16 cellular contexts compared by ENCODE assay signal in genomic region chr4:99219479-99219878, GRCh38. TPM values are rescaled to one million over a fixed set of nuclear protein-coding genes. Genes with fewer than 3 reads are reported as not detected.
A peak's percentile ranks its signal among the peaks of the same experiment; 100 is the strongest.
DNase-seq lines count a peak whose midpoint lies in the region; ATAC-seq, FAIRE-seq and TF ChIP-seq lines count a peak whose summit lies in the region.
"Had no signal": no experiment of that assay in that cellular context is flagged by ENCODE, and none has a peak within 500 bp of the region (broad histone marks: within the 10 kb centered on the region; RNA-seq: fewer than 3 reads in every experiment).

No MANE protein-coding gene starts in this region.

- H2BK15ac ChIP-seq in mesenchymal stem cell (ENCODE audit: low read depth, poor library complexity, severe bottlenecking) = no peak overlapping the region

- H2BK120ac ChIP-seq in mesenchymal stem cell (ENCODE audit: low read depth, low read length) = no peak overlapping the region

- no peak overlapping the region for H3K9ac ChIP-seq in mesenchymal stem cell (ENCODE audit: low read length)
- no peak overlapping the region for H3K9ac ChIP-seq in kidney (ENCODE audit: low read length in 2 of 2)
- H3K9ac ChIP-seq: BLaER1 had no signal

- H3K4me1 ChIP-seq in mesenchymal stem cell (ENCODE audit: control insufficient read depth, insufficient read depth, low read depth, low read length) (no peaks in the 10 kb centered on the region), kidney (ENCODE audit: control insufficient read depth in 1 of 2, insufficient read depth in 1 of 2, low read depth in 1 of 2, low read length in 2 of 2) (no peaks in the 10 kb centered on the region)
- H3K4me1 ChIP-seq: BLaER1 had no signal

- H3K27ac ChIP-seq in mesenchymal stem cell (ENCODE audit: low read length, poor library complexity, severe bottlenecking) = peak overlapping the region; percentile 32
- no peak overlapping the region for H3K27ac ChIP-seq in kidney (ENCODE audit: low read depth in 2 of 2, low read length in 2 of 2)
- H3K27ac ChIP-seq: BLaER1 had no signal

- H3K27me3 ChIP-seq in mesenchymal stem cell (ENCODE audit: control insufficient read depth in 1 of 2, insufficient read depth in 1 of 2, low read length in 2 of 2) = no peaks in the 10 kb centered on the region
- H3K27me3 ChIP-seq: BLaER1 had no signal

- no peak for TF ChIP-seq CTCF in kidney (IDR thresholded peaks at IDR 0.05; ENCODE audit: borderline replicate concordance, extremely low read depth, insufficient read depth)

- H3K36me3 ChIP-seq in mesenchymal stem cell (ENCODE audit: control insufficient read depth in 1 of 2, insufficient read depth in 2 of 2, low read depth in 1 of 2, low read length in 2 of 2) (no peaks in the 10 kb centered on the region), kidney (ENCODE audit: control insufficient read depth in 1 of 2, insufficient read depth in 2 of 2, low read length in 2 of 2) (no peaks in the 10 kb centered on the region)
- H3K36me3 ChIP-seq: BLaER1 had no signal

- no peak overlapping the region for H3K23ac ChIP-seq in mesenchymal stem cell (ENCODE audit: low read length in 2 of 2)

- FAIRE-seq in kidney (lab: Jason Lieb, UNC) (no peak), urothelium cell line (lab: Jason Lieb, UNC) (no peak)
- FAIRE-seq: K562 had no signal

- H4K91ac ChIP-seq in mesenchymal stem cell (ENCODE audit: low read length) = no peak overlapping the region

- H3K4me3 ChIP-seq in mesenchymal stem cell (ENCODE audit: insufficient read depth in 1 of 2, low read depth in 1 of 2, low read length in 2 of 2) = no peak overlapping the region
- H3K4me3 ChIP-seq in kidney (ENCODE audit: low read length in 2 of 2) = no peak overlapping the region
- H3K4me3 ChIP-seq: BLaER1, K562, smooth muscle cell had no signal

- intact Hi-C loops in kidney (cut with DNase I) = no loop called here

- no peak overlapping the region for H4K8ac ChIP-seq in mesenchymal stem cell (ENCODE audit: low read length)

- no peak overlapping the region for H2AFZ ChIP-seq in mesenchymal stem cell (ENCODE audit: low read depth, low read length)

- no peak overlapping the region for H3K18ac ChIP-seq in mesenchymal stem cell (ENCODE audit: low read depth in 1 of 2, low read length in 2 of 2)

- H3K14ac ChIP-seq in mesenchymal stem cell (ENCODE audit: low read length in 2 of 2) = no peak overlapping the region

- WGBS in mesenchymal stem cell = 42% methylated on average over 1 of the region's 1 CpG

- no peak overlapping the region for H2BK12ac ChIP-seq in mesenchymal stem cell (ENCODE audit: low read length in 2 of 2)

- H2BK5ac ChIP-seq in mesenchymal stem cell (ENCODE audit: low read depth, low read length, poor library complexity, severe bottlenecking) = no peak overlapping the region

- DNase-seq in mesenchymal stem cell (no peak), NCI-H2196 treated with DMSO at 0.1 percent for 48 hours (lab: John Stamatoyannopoulos, UW; ENCODE audit: unreplicated experiment) (no peak), kidney (no peak), T-helper 1 cell (no peak), urothelium cell line (ENCODE audit: low spot score) (no peak)
- DNase-seq: activated CD4-positive, alpha-beta T cell treated with anti-CD3 and anti-CD28 coated beads, Interleukin-2, amount 10 ng/mL, durations not matched to agents 7 days and 5 days; activated T-cell treated with anti-CD3 and anti-CD28 coated beads, Interleukin-2, amount 50 U/mL, for 48 hours; NCI-H146 had no signal

- H3K79me1 ChIP-seq in mesenchymal stem cell (replicated peaks; ENCODE audit: low read length, poor library complexity, severe bottlenecking) = no peaks in the 10 kb centered on the region

- H3K9me3 ChIP-seq in mesenchymal stem cell (ENCODE audit: control insufficient read depth, low read length) (no peaks in the 10 kb centered on the region), kidney (ENCODE audit: control insufficient read depth in 1 of 2, low read length in 2 of 2) (no peaks in the 10 kb centered on the region)
- H3K9me3 ChIP-seq: BLaER1 had no signal

- H3K4ac ChIP-seq in mesenchymal stem cell (ENCODE audit: low read depth in 1 of 2, low read length in 2 of 2) = no peak overlapping the region

- peak; percentile 87 for ATAC-seq in GM19043 (IDR thresholded peaks at IDR 0.05; ENCODE audit: low read depth, unreplicated experiment)
- peak; percentile 48 for ATAC-seq in HG02642 (IDR thresholded peaks at IDR 0.05; ENCODE audit: poor library complexity, unreplicated experiment)
- peak; percentile 79 for ATAC-seq in HG03469 (IDR thresholded peaks at IDR 0.05; ENCODE audit: unreplicated experiment)
- ATAC-seq: K562 had no signal

- H3K4me2 ChIP-seq in mesenchymal stem cell (ENCODE audit: low read length, poor library complexity, severe bottlenecking) = no peak overlapping the region
- H3K4me2 ChIP-seq: BLaER1, smooth muscle cell had no signal

- H2AK5ac ChIP-seq in mesenchymal stem cell (ENCODE audit: low read length, severe bottlenecking) = no peak overlapping the region

RNA-seq across cellular contexts. Expression of gene ADH6, which starts 0.4 kb away (rescaled TPM):
- polyA plus RNA-seq in mesenchymal stem cell (2013, experiment 1 of 2) = not detected
- not detected for polyA plus RNA-seq in mesenchymal stem cell (2013, experiment 2 of 2)
- 10.2 TPM for total RNA-seq in kidney
- polyA plus RNA-seq in kidney (ENCODE audit: insufficient read depth, low read depth, low replicate concordance) = 39.2 TPM
- total RNA-seq: activated CD4-positive, alpha-beta T cell treated with anti-CD3 and anti-CD28 coated beads, Interleukin-2, amount 10 ng/mL, durations not matched to agents 7 days and 5 days; K562; mesothelial cell of epicardium; osteoblast; smooth muscle cell had no signal
